ENCODE assay signal across 24 cellular contexts in the genomic region with DNA sequence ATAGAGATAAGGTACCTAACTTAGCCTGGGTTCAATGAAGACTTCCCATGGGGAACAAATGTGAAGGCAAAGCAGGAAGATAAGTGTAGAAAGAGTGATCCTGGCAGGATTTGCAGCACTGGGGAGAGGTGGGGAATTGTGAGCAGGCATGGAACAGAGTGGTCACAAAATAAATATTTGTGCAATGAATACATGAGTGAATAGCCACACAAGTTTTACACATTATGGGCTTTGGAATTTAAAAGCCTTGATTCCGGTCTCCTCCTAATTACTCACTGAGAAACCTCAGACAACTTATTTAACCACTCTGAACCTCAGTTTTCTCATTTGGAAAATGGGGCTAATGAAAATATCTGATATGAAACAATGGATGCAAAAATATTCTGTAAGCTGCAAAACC.
"Had no signal": no experiment of that assay in that cellular context is flagged by ENCODE, and none has a peak within 500 bp of the region (broad histone marks: within the 10 kb centered on the region; RNA-seq: fewer than 3 reads in every experiment).

No MANE protein-coding gene starts in this region.

- H3K4me3 ChIP-seq: colonic mucosa, coronary artery, dorsolateral prefrontal cortex, esophagus muscularis mucosa, esophagus squamous epithelium, gastrocnemius medialis, gastroesophageal sphincter, heart left ventricle, heart right ventricle, hepatocyte had no signal

- H3K27ac ChIP-seq: colonic mucosa, coronary artery, dorsolateral prefrontal cortex, epithelial cell of prostate, esophagus muscularis mucosa, esophagus squamous epithelium, foreskin keratinocyte, gastrocnemius medialis, gastroesophageal sphincter, heart left ventricle, heart right ventricle, hepatocyte had no signal

- DNase-seq: colonic mucosa; cortex of kidney; dermis blood vessel endothelial cell; dorsolateral prefrontal cortex; effector CD4-positive, alpha-beta T cell; effector CD8-positive, alpha-beta T cell; effector memory CD4-positive, alpha-beta T cell; effector memory CD8-positive, alpha-beta T cell; endodermal cell; erythroblast; esophagus squamous epithelium; foreskin keratinocyte; foreskin melanocyte; gastrocnemius medialis; glutamatergic neuron; head of caudate nucleus; heart left ventricle; heart right ventricle had no signal

- H3K79me2 ChIP-seq: hepatocyte had no signal

- H3K4me2 ChIP-seq: hepatocyte had no signal

- H3K4me1 ChIP-seq: colonic mucosa, esophagus muscularis mucosa, esophagus squamous epithelium, foreskin keratinocyte, gastrocnemius medialis, gastroesophageal sphincter, heart left ventricle, heart right ventricle had no signal

- H3K9me3 ChIP-seq: colonic mucosa, esophagus muscularis mucosa, esophagus squamous epithelium, gastrocnemius medialis, gastroesophageal sphincter, heart left ventricle, heart right ventricle had no signal

- H2AFZ ChIP-seq: hepatocyte had no signal

- H3K27me3 ChIP-seq: colonic mucosa, foreskin keratinocyte, gastrocnemius medialis, hepatocyte had no signal

- H3K36me3 ChIP-seq: colonic mucosa, esophagus muscularis mucosa, esophagus squamous epithelium, gastrocnemius medialis, gastroesophageal sphincter, heart left ventricle, heart right ventricle had no signal

- ATAC-seq: effector memory CD8-positive, alpha-beta T cell; esophagus mucosa; foreskin keratinocyte; gastrocnemius medialis; gastroesophageal sphincter; heart left ventricle; heart right ventricle had no signal
